In genomic region chr9:35812025-35812602, GRCh38 we compare ENCODE assay signal across 8 cellular contexts. TPM values are rescaled to one million over a fixed set of nuclear protein-coding genes. Genes with fewer than 3 reads are reported as not detected.
DNase-seq lines count a peak whose midpoint lies in the region; ATAC-seq and TF ChIP-seq lines count a peak whose summit lies in the region.

Gene SPAG8, minus strand, starts transcription at chr9:35812262. Its CDS starts 115 bp downstream, at chr9:35812147.

- H3K9me3 ChIP-seq in neural progenitor cell (ENCODE audit: low read depth) (no peaks in the 10 kb centered on the region), stomach smooth muscle (ENCODE audit: control insufficient read depth in 2 of 2, low read length in 2 of 2) (no peaks in the 10 kb centered on the region)

- peak within 1 kb of the TSS; percentile 78 for H2AFZ ChIP-seq in neural progenitor cell (replicated peaks)

- no peak within 1 kb of the TSS for H3K27ac ChIP-seq in foreskin keratinocyte
- no peak within 1 kb of the TSS for H3K27ac ChIP-seq in neural progenitor cell
- peak within 1 kb of the TSS; percentile 93 for H3K27ac ChIP-seq in stomach smooth muscle (ENCODE audit: low read length)

- H3K9ac ChIP-seq in neural progenitor cell (no peak within 1 kb of the TSS), stomach smooth muscle (ENCODE audit: low read length in 2 of 2) (peak within 1 kb of the TSS; percentile 54 to 82)

- H3K79me2 ChIP-seq in neural progenitor cell (ENCODE audit: low read depth) = peaks cover 3% of the 10 kb centered on the region

- H3K27ac Mint-ChIP-seq in neural progenitor cell = peak within 1 kb of the TSS; percentile 87

- no peaks in the 10 kb centered on the region for H4K20me1 ChIP-seq in neural progenitor cell (ENCODE audit: low read depth)

- H3K27me3 Mint-ChIP-seq in neural progenitor cell (ENCODE audit: insufficient read depth, low read depth) = no peaks in the 10 kb centered on the region

- no peak for TF ChIP-seq CTCF in LNCaP clone FGC (IDR thresholded peaks at IDR 0.05; ENCODE audit: control insufficient read depth, extremely low read depth, insufficient read depth)
- no peak for TF ChIP-seq CTCF in foreskin keratinocyte (conservative IDR thresholded peaks at IDR 0.05)
- no peak for TF ChIP-seq CTCF in neural progenitor cell (IDR thresholded peaks at IDR 0.05)

- no peaks in the 10 kb centered on the region for H3K4me1 ChIP-seq in foreskin keratinocyte
- H3K4me1 ChIP-seq in neural progenitor cell = peaks cover 16% of the 10 kb centered on the region
- peaks cover 42% of the 10 kb centered on the region for H3K4me1 ChIP-seq in stomach smooth muscle (ENCODE audit: control insufficient read depth, insufficient read depth, low read length)

- H3K4me3 Mint-ChIP-seq in neural progenitor cell = peak within 1 kb of the TSS; percentile 88

- H3K4me3 ChIP-seq in LNCaP clone FGC (ENCODE audit: low read depth, low read length) (peak within 1 kb of the TSS; percentile 46), neural progenitor cell (peak within 1 kb of the TSS; percentile 47), stomach smooth muscle (ENCODE audit: low read length in 2 of 2) (peak within 1 kb of the TSS; percentile 90 to 92)

- H3F3A ChIP-seq in neural progenitor cell (ENCODE audit: low read depth) = peaks cover 32% of the 10 kb centered on the region

- H3K4me2 ChIP-seq in neural progenitor cell = peak within 1 kb of the TSS; percentile 65

- H3K27me3 ChIP-seq in foreskin keratinocyte (no peaks in the 10 kb centered on the region), neural progenitor cell (no peaks in the 10 kb centered on the region), stomach smooth muscle (ENCODE audit: control insufficient read depth in 1 of 2, insufficient read depth in 2 of 2, low read length in 2 of 2) (no peaks in the 10 kb centered on the region)

- H3K4me1 Mint-ChIP-seq in neural progenitor cell = peaks cover 35% of the 10 kb centered on the region

- H3K9me3 Mint-ChIP-seq in neural progenitor cell = no peaks in the 10 kb centered on the region

- DNase-seq in EL (peak; percentile 97), H4 (ENCODE audit: low spot score) (peak; percentile 97), LNCaP clone FGC (ENCODE audit: low read depth) (peak; percentile 91), SHP77 (lab: John Stamatoyannopoulos, UW) (peak; percentile 85 to 93), activated gamma-delta T cell treated with Interleukin-2 at 50 U/mL for 16 hours (peak; percentile 93), foreskin keratinocyte (peak; percentile 82 to 88), neural progenitor cell (ENCODE audit: low spot score) (peak; percentile 96)

- peak; percentile 69 for ATAC-seq in foreskin keratinocyte

- H3K36me3 Mint-ChIP-seq in neural progenitor cell = no peaks in the 10 kb centered on the region

- H3K36me3 ChIP-seq in neural progenitor cell = no peaks in the 10 kb centered on the region
- peaks cover 20 to 22% of the 10 kb centered on the region in 2 donors for H3K36me3 ChIP-seq in stomach smooth muscle (ENCODE audit: control insufficient read depth in 2 of 2, insufficient read depth in 2 of 2, low read length in 2 of 2)

RNA-seq across cellular contexts. Expression of gene SPAG8, which starts in this region (rescaled TPM):
- total RNA-seq in H4 (2014; rRNA removed; shearing (Covaris generic)) = 0.99 TPM in 2 replicates
- total RNA-seq in foreskin keratinocyte = 0.35 and 0.58 TPM in 2 replicates
- 0.36 and 0.50 TPM in 2 replicates for polyA plus RNA-seq in foreskin keratinocyte
- 1.3 and 1.6 TPM in 2 replicates for total RNA-seq in neural progenitor cell (ENCODE audit: low replicate concordance)

Comparison
In these comparisons a context has a peak if more than half of its experiments do, and no peak if none do; other contexts are left out.
1. Peak in DNase-seq in H4; RNA of the gene not detected or under 1 TPM.
2. Peak in DNase-seq and ATAC-seq in foreskin keratinocyte; RNA of the gene not detected or under 1 TPM.